ENCODE assay signal across 22 cellular contexts in the genomic region with DNA sequence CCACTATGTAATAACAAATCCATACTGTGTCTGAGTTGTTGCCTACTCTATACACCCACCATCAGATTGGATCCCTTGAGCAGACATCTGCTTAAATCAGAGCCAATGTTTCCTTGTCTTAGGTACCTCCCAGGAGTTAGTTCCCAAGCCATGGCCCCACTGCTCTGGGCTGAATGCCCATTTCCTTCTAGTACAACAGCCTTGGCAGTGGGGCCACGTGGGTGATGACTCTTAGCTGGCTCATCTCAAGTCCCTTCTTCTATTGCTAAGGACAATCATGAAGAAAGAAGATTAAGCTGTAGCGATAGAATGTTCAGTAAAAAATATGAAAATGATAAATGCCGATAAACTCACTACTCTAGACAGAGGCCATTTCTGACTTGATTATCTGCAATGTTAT. TPM values are rescaled to one million over a fixed set of nuclear protein-coding genes. Genes with fewer than 3 reads are reported as not detected.
DNase-seq lines count a peak whose midpoint lies in the region; ATAC-seq and TF ChIP-seq lines count a peak whose summit lies in the region.
"Had no signal": no experiment of that assay in that cellular context is flagged by ENCODE, and none has a peak within 500 bp of the region (broad histone marks: within the 10 kb centered on the region; RNA-seq: fewer than 3 reads in every experiment).

No MANE protein-coding gene starts in this region.

- ATAC-seq in GM21526 (IDR thresholded peaks at IDR 0.05; ENCODE audit: low FRiP score, unreplicated experiment), result no peak
- ATAC-seq: activated T-cell treated with anti-CD3 and anti-CD28 coated beads, Interleukin-2, amount 50 U/mL, for 4 hours; left lung; T-cell had no signal

- no peaks in the 10 kb centered on the region for H3K9me3 ChIP-seq in endodermal cell (ENCODE audit: control insufficient read depth, low read length)
- H3K9me3 ChIP-seq: colonic mucosa, left lung, testis had no signal

- H3K9ac ChIP-seq in endodermal cell (ENCODE audit: extremely low read depth, low read length, poor library complexity, severe bottlenecking), result no peak overlapping the region

- no peaks in the 10 kb centered on the region for H3K27me3 Mint-ChIP-seq in endodermal cell (ENCODE audit: insufficient read depth)

- H3K27ac Mint-ChIP-seq in endodermal cell, result no peak overlapping the region
- H3K27ac Mint-ChIP-seq: CD4-positive, alpha-beta memory T cell; T-cell had no signal

- H3K27me3 ChIP-seq in endodermal cell (ENCODE audit: control insufficient read depth, insufficient read depth, low read length, poor library complexity, severe bottlenecking), result no peaks in the 10 kb centered on the region
- H3K27me3 ChIP-seq: colonic mucosa, left lung, testis had no signal

- H3K4me1 ChIP-seq in endodermal cell (ENCODE audit: control insufficient read depth, insufficient read depth, low read length), result no peaks in the 10 kb centered on the region
- H3K4me1 ChIP-seq: colonic mucosa, left lung, testis had no signal

- H3K4me3 Mint-ChIP-seq in endodermal cell, result no peak overlapping the region
- H3K4me3 Mint-ChIP-seq: activated T-cell treated with anti-CD3 and anti-CD28 coated beads, Interleukin-2, amount 50 U/mL, for 4 hours; CD4-positive, alpha-beta memory T cell; T-cell had no signal

- no peak for TF ChIP-seq CTCF in foreskin fibroblast (IDR thresholded peaks at IDR 0.05; ENCODE audit: low read depth, low read length)
- TF ChIP-seq CTCF in endodermal cell (conservative IDR thresholded peaks at IDR 0.05), result no peak

- no peak overlapping the region for H3K27ac ChIP-seq in endodermal cell (ENCODE audit: low read depth, low read length)
- H3K27ac ChIP-seq: colonic mucosa, left lung, testis had no signal

- no peaks in the 10 kb centered on the region for H3K4me1 Mint-ChIP-seq in endodermal cell
- H3K4me1 Mint-ChIP-seq: CD4-positive, alpha-beta memory T cell; T-cell had no signal

- peaks cover 79% of the 10 kb centered on the region for H3K36me3 ChIP-seq in endodermal cell (ENCODE audit: control insufficient read depth, insufficient read depth, low read length)

- WGBS in endodermal cell (ENCODE audit: insufficient coverage in 1 of 2, insufficient read length in 1 of 2), 2 experiments, result 92 to 93% methylated on average over 2 to 3 of the region's 3 CpGs

- H3K4me3 ChIP-seq in foreskin fibroblast (ENCODE audit: low read depth in 1 of 2, low read length in 2 of 2) (no peak overlapping the region), endodermal cell (ENCODE audit: low read length) (no peak overlapping the region)
- H3K4me3 ChIP-seq: colonic mucosa, left lung, testis had no signal

- H3K36me3 Mint-ChIP-seq in endodermal cell (ENCODE audit: low read depth), result peaks cover 43% of the 10 kb centered on the region
- H3K36me3 Mint-ChIP-seq: CD4-positive, alpha-beta memory T cell; T-cell had no signal

- DNase-seq in AG08395 (ENCODE audit: low spot score) (peak; percentile 38), HS-5 (ENCODE audit: low read depth) (peak; percentile 36), astrocyte of the hippocampus (ENCODE audit: low read depth, low spot score) (peak; percentile 29), foreskin fibroblast (peak; percentile 74 to 80), endodermal cell (no peak), SKM-1 treated with dmso at 0.1 percent for 144 hours (lab: John Stamatoyannopoulos, UW; ENCODE audit: unreplicated experiment) (no peak), NCI-H1930 (lab: John Stamatoyannopoulos, UW) (no peak)
- DNase-seq: activated CD4-positive, alpha-beta T cell treated with anti-CD3 and anti-CD28 coated beads, Interleukin-2, amount 50 U/mL, for 4 hours; activated naive CD4-positive, alpha-beta T cell treated with anti-CD3 and anti-CD28 coated beads, Interleukin-2, amount 50 U/mL, for 16 hours; activated T-cell treated with anti-CD3 and anti-CD28 coated beads, Interleukin-2, amount 50 U/mL, for 4 hours; CD4-positive, alpha-beta memory T cell; colonic mucosa; DMS53; KBM-7; left lung; NCI-H1048; NCI-H2107; NCI-H510A treated with DMSO at 0.1 percent for 48 hours; Right ventricle myocardium superior; T-cell; testis had no signal

- no peaks in the 10 kb centered on the region for H3K9me3 Mint-ChIP-seq in endodermal cell
- H3K9me3 Mint-ChIP-seq: activated T-cell treated with anti-CD3 and anti-CD28 coated beads, Interleukin-2, amount 50 U/mL, for 4 hours; CD4-positive, alpha-beta memory T cell; T-cell had no signal

RNA-seq across cellular contexts. Expression of a gene that starts 16.6 kb away (rescaled TPM):
- 100 to 1,000 TPM; 204 to 442 TPM for total RNA-seq in endodermal cell
- polyA plus RNA-seq in endodermal cell (2013, experiment 1 of 2), result 95.5 TPM
- polyA plus RNA-seq in endodermal cell (2013, experiment 2 of 2), result 87.1 TPM

RNA-seq across cellular contexts. Expression of a gene that starts 48.2 kb away (rescaled TPM):
- total RNA-seq in endodermal cell, result 1 to 10 TPM; 6.3 to 7.4 TPM
- polyA plus RNA-seq in endodermal cell (2013, experiment 1 of 2), result 9.3 TPM
- polyA plus RNA-seq in endodermal cell (2013, experiment 2 of 2), result 10.1 TPM

RNA-seq across cellular contexts. Expression of a gene that starts 57.9 kb away (rescaled TPM):
- total RNA-seq in endodermal cell, result 10 to 100 TPM; 20.9 to 21.0 TPM
- 4.0 TPM for polyA plus RNA-seq in endodermal cell (2013, experiment 1 of 2)
- 3.2 TPM for polyA plus RNA-seq in endodermal cell (2013, experiment 2 of 2)

Comparison
In these comparisons a context has a peak if more than half of its experiments do, and no peak if none do; other contexts are left out.
1. DNase-seq: peak in AG08395 (single experiment), HS-5 (single experiment), astrocyte of the hippocampus (single experiment) and foreskin fibroblast (2 of 2); none in endodermal cell (single experiment), SKM-1 treated with dmso at 0.1 percent for 144 hours (single experiment) and NCI-H1930 (0 of 2).